ENCODE assay signal across 20 cellular contexts in genomic region chr15:61157933-61158332, GRCh38.
DNase-seq lines count a peak whose midpoint lies in the region; ATAC-seq and TF ChIP-seq lines count a peak whose summit lies in the region.
"Had no signal": no experiment of that assay in that cellular context is flagged by ENCODE, and none has a peak within 500 bp of the region (broad histone marks: within the 10 kb centered on the region; RNA-seq: fewer than 3 reads in every experiment).

No MANE protein-coding gene starts in this region.

- DNase-seq in adrenal gland (peak; percentile 15 to 72 (median 37)), cardiac septum (ENCODE audit: low spot score) (peak; percentile 77), transverse colon (peak; percentile 31), nephron progenitor cell (no peak), KBM-7 (no peak)
- DNase-seq in central memory CD4-positive, alpha-beta T cell: no peak
- DNase-seq: activated naive CD4-positive, alpha-beta T cell treated with Interleukin-2 at 50 U/mL for 16 hours; brain microvascular endothelial cell; effector memory CD8-positive, alpha-beta T cell; MM.1S; NCI-H2081 treated with DMSO at 0.1 percent for 48 hours; NCI-H748 treated with DMSO at 0.1 percent for 48 hours had no signal

- TF ChIP-seq CTCF in adrenal gland (IDR thresholded peaks at IDR 0.05): no peak
- TF ChIP-seq CTCF in transverse colon (IDR thresholded peaks at IDR 0.05): no peak
- no peak for TF ChIP-seq CTCF in nephron progenitor cell (IDR thresholded peaks at IDR 0.05)

- H3K27me3 Mint-ChIP-seq in nephron progenitor cell (ENCODE audit: low read depth, poor library complexity): peaks cover 6% of the 10 kb centered on the region

- TF ChIP-seq POLR2A in adrenal gland (IDR thresholded peaks at IDR 0.05) (no peak), transverse colon (IDR thresholded peaks at IDR 0.05) (no peak)

- H3K27ac Mint-ChIP-seq in nephron progenitor cell: no peak overlapping the region
- H3K27ac Mint-ChIP-seq: B cell; effector memory CD8-positive, alpha-beta T cell; GM23338; T-helper 1 cell treated with Interleukin-12 subunit alpha and Interleukin-12 subunit beta and Interleukin-4 antibody, amounts not matched to agents 30 μg/mL and 1 μg/mL, for 36 hours had no signal

- H3K9me3 Mint-ChIP-seq in nephron progenitor cell: peaks cover 13% of the 10 kb centered on the region
- H3K9me3 Mint-ChIP-seq: effector memory CD8-positive, alpha-beta T cell; GM23338; T-helper 1 cell treated with Interleukin-12 subunit alpha and Interleukin-12 subunit beta and Interleukin-4 antibody, amounts not matched to agents 30 μg/mL and 1 μg/mL, for 36 hours had no signal

- H3K27me3 ChIP-seq in adrenal gland (no peaks in the 10 kb centered on the region), muscle layer of duodenum (ENCODE audit: low read depth, low read length) (no peaks in the 10 kb centered on the region), transverse colon (no peaks in the 10 kb centered on the region)
- H3K27me3 ChIP-seq: brain microvascular endothelial cell had no signal

- H3K4me3 Mint-ChIP-seq in nephron progenitor cell: no peak overlapping the region
- H3K4me3 Mint-ChIP-seq: B cell; effector memory CD8-positive, alpha-beta T cell; GM23338; T-helper 1 cell treated with Interleukin-12 subunit alpha and Interleukin-12 subunit beta and Interleukin-4 antibody, amounts not matched to agents 30 μg/mL and 1 μg/mL, for 36 hours had no signal

- intact Hi-C loops in adrenal gland (cut with DNase I) (no loop called here), cardiac septum (cut with DNase I) (no loop called here), transverse colon (cut with DNase I; ENCODE audit: low total_unique reads) (no loop called here)

- no peak for TF ChIP-seq EP300 in transverse colon (IDR thresholded peaks at IDR 0.05; ENCODE audit: low read depth)

- H3K4me3 ChIP-seq in adrenal gland: no peak overlapping the region
- no peak overlapping the region for H3K4me3 ChIP-seq in muscle layer of duodenum (ENCODE audit: low read depth in 1 of 2, low read length in 2 of 2)
- H3K4me3 ChIP-seq in transverse colon: no peak overlapping the region
- H3K4me3 ChIP-seq: GM23338, prostate gland, thoracic aorta had no signal

- no peak for ATAC-seq in GM21515 (IDR thresholded peaks at IDR 0.05; ENCODE audit: unreplicated experiment)
- ATAC-seq: activated CD4-positive, CD25-positive, alpha-beta regulatory T cell treated with anti-CD3 and anti-CD28 coated beads, Interleukin-2, amount 50 U/mL, for 24 hours; effector memory CD8-positive, alpha-beta T cell; GM23338 had no signal

- H3K36me3 ChIP-seq in adrenal gland (replicated peaks in 1 of 2): no peaks in the 10 kb centered on the region
- no peaks in the 10 kb centered on the region for H3K36me3 ChIP-seq in muscle layer of duodenum (ENCODE audit: control insufficient read depth in 1 of 2, insufficient read depth in 2 of 2, low read length in 2 of 2)
- H3K36me3 ChIP-seq in transverse colon: no peaks in the 10 kb centered on the region
- H3K36me3 ChIP-seq: brain microvascular endothelial cell, prostate gland, thoracic aorta had no signal

- in situ Hi-C loops in transverse colon (cut with MboI; ENCODE audit: low pct_ligation_motif_present in 1 of 4, low pct_unique_long_range_greater_than_20kb in 1 of 4, low sequenced_read_pairs in 3 of 4) (loop anchor here in 1 of 4 donors (25.0 kb wide), 1 partner anchor 679 kb away; no protein-coding TSS in a partner anchor), KBM-7 (cut with MboI; ENCODE audit: low pct_unique_long_range_greater_than_20kb, low sequenced_read_pairs) (loop anchor here (25.0 kb wide), 1 partner anchor 654 kb away; no protein-coding TSS in a partner anchor)

- H3K27ac ChIP-seq in adrenal gland (peak overlapping the region in 1 of 5 donors; percentile 21), muscle layer of duodenum (ENCODE audit: low read length) (peak overlapping the region; percentile 39), transverse colon (peak overlapping the region; percentile 27 to 50 (median 37))
- H3K27ac ChIP-seq: brain microvascular endothelial cell, prostate gland, thoracic aorta had no signal

- H3K4me1 ChIP-seq in adrenal gland (replicated peaks in 1 of 2) (no peaks in the 10 kb centered on the region), muscle layer of duodenum (ENCODE audit: control insufficient read depth in 1 of 2, insufficient read depth in 2 of 2, low read length in 2 of 2) (no peaks in the 10 kb centered on the region), transverse colon (peaks cover 0 to 4% (median 0%) of the 10 kb centered on the region in 4 donors)
- H3K4me1 ChIP-seq: prostate gland had no signal

- peaks cover 28% of the 10 kb centered on the region for H3K4me1 Mint-ChIP-seq in nephron progenitor cell
- H3K4me1 Mint-ChIP-seq: B cell had no signal

- WGBS in adrenal gland, 4 donors: 76 to 87% (median 80%) methylated on average over 6 of the region's 6 CpGs
- 69% methylated on average over 6 of the region's 6 CpGs; no CpG with 5 or more reads in 1 of the 2 donors for WGBS in transverse colon (ENCODE audit: low coverage in 1 of 2), 2 donors

- H3K36me3 Mint-ChIP-seq in nephron progenitor cell (ENCODE audit: low read depth): peaks cover 63% of the 10 kb centered on the region

- H3K9me3 ChIP-seq in adrenal gland (replicated peaks in 1 of 3): no peaks in the 10 kb centered on the region
- no peaks in the 10 kb centered on the region for H3K9me3 ChIP-seq in muscle layer of duodenum (ENCODE audit: control insufficient read depth in 1 of 2, low read length in 2 of 2)
- H3K9me3 ChIP-seq in transverse colon: no peaks in the 10 kb centered on the region
- H3K9me3 ChIP-seq: prostate gland, thoracic aorta had no signal

Comparison
In these comparisons a context has a peak if more than half of its experiments do, and no peak if none do; other contexts are left out.
1. DNase-seq: peak in adrenal gland (7 of 7), cardiac septum (single experiment) and transverse colon (single experiment); none in nephron progenitor cell (single experiment), KBM-7 (single experiment) and central memory CD4-positive, alpha-beta T cell (single experiment).